Comparison of ENCODE assay signal across 10 cellular contexts in the genomic region with DNA sequence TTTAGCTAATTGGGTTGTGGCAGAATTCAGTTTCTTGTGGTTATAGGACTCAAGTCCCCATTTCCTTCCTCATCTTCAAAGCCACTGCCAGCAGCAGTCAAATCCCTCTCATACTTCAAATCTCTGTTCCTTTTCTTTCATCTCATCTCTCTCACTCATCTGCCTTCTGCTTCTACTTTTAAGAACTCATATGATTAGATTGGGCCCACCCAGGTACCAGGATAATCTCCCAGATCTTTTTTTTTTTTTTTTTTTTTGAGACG. TPM values are rescaled to one million over a fixed set of nuclear protein-coding genes. Genes with fewer than 3 reads are reported as not detected.
DNase-seq lines count a peak whose midpoint lies in the region; ATAC-seq and TF ChIP-seq lines count a peak whose summit lies in the region.
"Had no signal": no experiment of that assay in that cellular context is flagged by ENCODE, and none has a peak within 500 bp of the region (broad histone marks: within the 10 kb centered on the region; RNA-seq: fewer than 3 reads in every experiment).

No MANE protein-coding gene starts in this region.

- no peaks in the 10 kb centered on the region for H3K36me3 ChIP-seq in GM06990 (ENCODE audit: control insufficient read depth, insufficient read depth, low read length)
- H3K36me3 ChIP-seq in tibial artery, result no peaks in the 10 kb centered on the region

- H3K27ac Mint-ChIP-seq in activated CD8-positive, alpha-beta T cell treated with anti-CD3 and anti-CD28 coated beads, Interleukin-2, amount 10 ng/mL, durations not matched to agents 7 days and 5 days, result peak overlapping the region; percentile 91

- H3K36me3 Mint-ChIP-seq in activated CD8-positive, alpha-beta T cell treated with anti-CD3 and anti-CD28 coated beads, Interleukin-2, amount 10 ng/mL, durations not matched to agents 7 days and 5 days (ENCODE audit: low read depth), result peaks cover 9% of the 10 kb centered on the region

- H3K4me3 ChIP-seq in GM06990 (replicated peaks; ENCODE audit: low read depth, low read length) (no peak overlapping the region), tibial artery (no peak overlapping the region), foreskin fibroblast (ENCODE audit: low read depth in 1 of 2, low read length in 2 of 2) (no peak overlapping the region)

- peaks cover 6% of the 10 kb centered on the region for H3K9me3 Mint-ChIP-seq in activated CD8-positive, alpha-beta T cell treated with anti-CD3 and anti-CD28 coated beads, Interleukin-2, amount 10 ng/mL, durations not matched to agents 7 days and 5 days (ENCODE audit: insufficient read depth)

- intact Hi-C loops in tibial artery (cut with DNase I; ENCODE audit: low total_unique reads), result no loop called here

- H3K27me3 ChIP-seq in GM06990 (replicated peaks; ENCODE audit: control insufficient read depth, insufficient read depth, low read length) (no peaks in the 10 kb centered on the region), tibial artery (no peaks in the 10 kb centered on the region)

- H3K4me1 Mint-ChIP-seq in activated CD8-positive, alpha-beta T cell treated with anti-CD3 and anti-CD28 coated beads, Interleukin-2, amount 10 ng/mL, durations not matched to agents 7 days and 5 days (ENCODE audit: low read depth), result peaks cover 60% of the 10 kb centered on the region

- H3K27ac ChIP-seq in tibial artery, result no peak overlapping the region

- no peaks in the 10 kb centered on the region for H3K9me3 ChIP-seq in tibial artery

- TF ChIP-seq CTCF in GM06990 (IDR thresholded peaks at IDR 0.05; ENCODE audit: insufficient read depth, low read length, poor library complexity, severe bottlenecking) (no peak), tibial artery (IDR thresholded peaks at IDR 0.05) (no peak), foreskin fibroblast (IDR thresholded peaks at IDR 0.05; ENCODE audit: low read depth, low read length) (no peak)

- POLR2A ChIA-PET in activated CD8-positive, alpha-beta T cell treated with anti-CD3 and anti-CD28 coated beads, Interleukin-2, amount 10 ng/mL, durations not matched to agents 7 days and 5 days (lab: Charles Lee), result interaction anchor here (0.6 to 1.0 kb wide), 2 partner anchors 11 to 46 kb away, joined by 3 to 9 read pairs; partner anchors contain the start of gene DCP2

- ATAC-seq in GM21360 (IDR thresholded peaks at IDR 0.05; ENCODE audit: unreplicated experiment), result peak; percentile 57
- ATAC-seq in HG03457 (IDR thresholded peaks at IDR 0.05; ENCODE audit: unreplicated experiment), result peak; percentile 26
- ATAC-seq in activated CD8-positive, alpha-beta T cell treated with anti-CD3 and anti-CD28 coated beads, Interleukin-2, amount 10 ng/mL, durations not matched to agents 7 days and 5 days, result peak; percentile 81
- ATAC-seq: left colon had no signal

- no peaks in the 10 kb centered on the region for H3K27me3 Mint-ChIP-seq in activated CD8-positive, alpha-beta T cell treated with anti-CD3 and anti-CD28 coated beads, Interleukin-2, amount 10 ng/mL, durations not matched to agents 7 days and 5 days (ENCODE audit: low read depth)

- CTCF ChIA-PET in activated CD8-positive, alpha-beta T cell treated with anti-CD3 and anti-CD28 coated beads, Interleukin-2, amount 10 ng/mL, durations not matched to agents 7 days and 5 days (lab: Charles Lee), result interaction anchor here (1.0 kb wide), 1 partner anchor 20 kb away, joined by 3 read pairs; no protein-coding TSS in a partner anchor

- H3K4me3 Mint-ChIP-seq in activated CD8-positive, alpha-beta T cell treated with anti-CD3 and anti-CD28 coated beads, Interleukin-2, amount 10 ng/mL, durations not matched to agents 7 days and 5 days, result peak overlapping the region; percentile 72

- no peaks in the 10 kb centered on the region for H3K4me1 ChIP-seq in tibial artery

- peak; percentile 57 for DNase-seq in GM06990 (ENCODE audit: extremely low read depth, insufficient read length)
- peak; percentile 49 for DNase-seq in activated CD8-positive, alpha-beta T cell treated with anti-CD3 and anti-CD28 coated beads, Interleukin-2, amount 10 ng/mL, durations not matched to agents 7 days and 5 days
- DNase-seq in tibial artery, result no peak
- no peak for DNase-seq in GM19240 (ENCODE audit: insufficient read length, low spot score)
- DNase-seq in foreskin fibroblast, result no peak
- no peak for DNase-seq in NCI-H1092 treated with DMSO at 0.1 percent for 48 hours (lab: John Stamatoyannopoulos, UW)
- DNase-seq: left colon, NCI-H510A had no signal

RNA-seq across cellular contexts. Expression of gene REEP5, which starts 8.0 kb away (rescaled TPM):
- total RNA-seq in activated CD8-positive, alpha-beta T cell treated with anti-CD3 and anti-CD28 coated beads, Interleukin-2, amount 10 ng/mL, durations not matched to agents 7 days and 5 days, result 10 to 100 TPM; 77.6 to 85.0 TPM

RNA-seq across cellular contexts. Expression of gene DCP2, which starts 46.6 kb away (rescaled TPM):
- 100 to 1,000 TPM; 119 to 128 TPM for total RNA-seq in activated CD8-positive, alpha-beta T cell treated with anti-CD3 and anti-CD28 coated beads, Interleukin-2, amount 10 ng/mL, durations not matched to agents 7 days and 5 days

Comparison
In these comparisons a context has a peak if more than half of its experiments do, and no peak if none do; other contexts are left out.
1. DNase-seq: peak in GM06990 (single experiment) and activated CD8-positive, alpha-beta T cell treated with anti-CD3 and anti-CD28 coated beads, Interleukin-2, amount 10 ng/mL, durations not matched to agents 7 days and 5 days (single experiment); none in tibial artery (0 of 2), GM19240 (single experiment), foreskin fibroblast (0 of 2) and NCI-H1092 treated with DMSO at 0.1 percent for 48 hours (single experiment).
2. ATAC-seq: peak in every context shown above with its lines; median percentile 81 in activated CD8-positive, alpha-beta T cell treated with anti-CD3 and anti-CD28 coated beads, Interleukin-2, amount 10 ng/mL, durations not matched to agents 7 days and 5 days; 57 in GM21360; 26 in HG03457.